ENCODE assay signal across 6 cellular contexts in the genomic region with DNA sequence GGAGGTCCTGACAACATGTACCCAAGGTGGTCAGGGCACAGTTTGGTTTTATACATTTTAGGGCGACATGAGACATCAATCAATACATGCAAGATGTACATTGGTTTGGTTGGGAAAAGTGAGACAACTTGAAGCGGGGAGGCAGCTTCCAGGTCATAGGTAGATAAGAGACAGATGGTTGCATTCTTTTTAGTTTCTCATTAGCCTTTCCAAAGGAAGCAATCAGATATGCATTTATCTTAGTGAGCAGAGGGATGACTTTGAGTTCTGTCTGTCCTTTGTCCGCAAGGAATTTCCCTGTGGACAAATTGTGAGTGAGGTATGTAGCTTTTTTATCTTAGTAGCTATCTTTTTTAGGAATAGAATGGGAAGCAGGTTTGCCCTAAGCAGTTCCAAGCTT.
"Had no signal": no experiment of that assay in that cellular context is flagged by ENCODE, and none has a peak within 500 bp of the region (broad histone marks: within the 10 kb centered on the region; RNA-seq: fewer than 3 reads in every experiment).

No MANE protein-coding gene starts in this region.

- H3K9ac ChIP-seq: GM23248 had no signal

- H3K4me3 ChIP-seq: GM23248 had no signal

- FAIRE-seq: H1, H54, HTR-8/SVneo had no signal

- H3K27ac ChIP-seq: GM23248 had no signal

- H3K4me1 Mint-ChIP-seq: H9 had no signal

- DNase-seq: GM23248, H9, HCEC 1CT had no signal

- H2AFZ ChIP-seq: GM23248 had no signal

- H3K4me3 Mint-ChIP-seq: H9 had no signal

- H3K9me3 Mint-ChIP-seq: H9 had no signal
